In genomic region chr2:215415218-215415617, GRCh38 we compare ENCODE assay signal across 22 cellular contexts. TPM values are rescaled to one million over a fixed set of nuclear protein-coding genes. Genes with fewer than 3 reads are reported as not detected.
DNase-seq lines count a peak whose midpoint lies in the region; FAIRE-seq and TF ChIP-seq lines count a peak whose summit lies in the region.
"Had no signal": no experiment of that assay in that cellular context is flagged by ENCODE, and none has a peak within 500 bp of the region (broad histone marks: within the 10 kb centered on the region; RNA-seq: fewer than 3 reads in every experiment).

No MANE protein-coding gene starts in this region.

- H3K23ac ChIP-seq in mesenchymal stem cell (ENCODE audit: low read length in 2 of 2) = no peak overlapping the region

- TF ChIP-seq CTCF in esophagus muscularis mucosa (IDR thresholded peaks at IDR 0.05) (no peak), tibial artery (IDR thresholded peaks at IDR 0.05) (no peak)

- peak; percentile 18 for FAIRE-seq in RCC 7860 (lab: Jason Lieb, UNC)
- FAIRE-seq: GM12891, H54 had no signal

- no peak overlapping the region for H2BK5ac ChIP-seq in mesenchymal stem cell (ENCODE audit: low read depth, low read length, poor library complexity, severe bottlenecking)

- H2BK12ac ChIP-seq in mesenchymal stem cell (ENCODE audit: low read length in 2 of 2) = no peak overlapping the region

- no peak overlapping the region for H2AK5ac ChIP-seq in mesenchymal stem cell (ENCODE audit: low read length, severe bottlenecking)

- no peak overlapping the region for H4K91ac ChIP-seq in mesenchymal stem cell (ENCODE audit: low read length)

- TF ChIP-seq EP300 in esophagus muscularis mucosa (IDR thresholded peaks at IDR 0.05) = no peak

- no peak overlapping the region for H3K4me2 ChIP-seq in mesenchymal stem cell (ENCODE audit: low read length, poor library complexity, severe bottlenecking)
- H3K4me2 ChIP-seq: BLaER1 had no signal

- 64% methylated on average over 1 of the region's 1 CpG for WGBS in esophagus muscularis mucosa
- no CpG with 5 or more reads among the region's 1 CpG for WGBS in mesenchymal stem cell

- no peak overlapping the region for H3K4ac ChIP-seq in mesenchymal stem cell (ENCODE audit: low read depth in 1 of 2, low read length in 2 of 2)

- peaks cover 11 to 81% (median 40%) of the 10 kb centered on the region in 4 donors for H3K36me3 ChIP-seq in esophagus muscularis mucosa
- peaks cover 17 to 98% of the 10 kb centered on the region in 2 experiments for H3K36me3 ChIP-seq in mesenchymal stem cell (ENCODE audit: control insufficient read depth in 1 of 2, insufficient read depth in 2 of 2, low read depth in 1 of 2, low read length in 2 of 2)
- H3K36me3 ChIP-seq in tibial artery = peaks cover 39 to 75% (median 68%) of the 10 kb centered on the region in 3 donors
- H3K36me3 ChIP-seq: BLaER1, Peyer's patch had no signal

- no peak overlapping the region for H2BK120ac ChIP-seq in mesenchymal stem cell (ENCODE audit: low read depth, low read length)

- H3K9me3 ChIP-seq in esophagus muscularis mucosa (no peaks in the 10 kb centered on the region), mesenchymal stem cell (ENCODE audit: control insufficient read depth, low read length) (no peaks in the 10 kb centered on the region), tibial artery (no peaks in the 10 kb centered on the region)
- H3K9me3 ChIP-seq: BLaER1, Peyer's patch, SJSA1 had no signal

- DNase-seq in RCC 7860 (ENCODE audit: low spot score) = no peak
- no peak for DNase-seq in esophagus muscularis mucosa (ENCODE audit: extremely low spot score)
- DNase-seq in mesenchymal stem cell = no peak
- DNase-seq in tibial artery = no peak
- no peak for DNase-seq in COLO668 (lab: John Stamatoyannopoulos, UW; ENCODE audit: unreplicated experiment)
- no peak for DNase-seq in NCI-H2196 (lab: John Stamatoyannopoulos, UW; ENCODE audit: unreplicated experiment)
- DNase-seq in foreskin melanocyte = no peak
- DNase-seq: ACHN; CD4-positive, alpha-beta T cell; DMS153; KBM-7; MM.1S; NCI-H1048; NCI-H1417 treated with DMSO at 0.1 percent for 48 hours; NCI-H1930; NCI-H226; NCI-H526; Peyer's patch had no signal

- intact Hi-C loops in esophagus muscularis mucosa (cut with DNase I) (no loop called here), tibial artery (cut with DNase I; ENCODE audit: low total_unique reads) (no loop called here)

- no peak overlapping the region for H2BK15ac ChIP-seq in mesenchymal stem cell (ENCODE audit: low read depth, poor library complexity, severe bottlenecking)

- H3K4me1 ChIP-seq in esophagus muscularis mucosa (peaks cover 0 to 91% (median 71%) of the 10 kb centered on the region in 4 donors), mesenchymal stem cell (ENCODE audit: control insufficient read depth, insufficient read depth, low read depth, low read length) (peaks cover 7% of the 10 kb centered on the region), tibial artery (peaks cover 0 to 85% (median 2%) of the 10 kb centered on the region in 4 donors)
- H3K4me1 ChIP-seq: BLaER1, Peyer's patch had no signal

- no peak overlapping the region for H3K14ac ChIP-seq in mesenchymal stem cell (ENCODE audit: low read length in 2 of 2)

- TF ChIP-seq POLR2A in esophagus muscularis mucosa (IDR thresholded peaks at IDR 0.05; ENCODE audit: low read depth) = no peak

- H3K27me3 ChIP-seq in esophagus muscularis mucosa (no peaks in the 10 kb centered on the region), mesenchymal stem cell (ENCODE audit: control insufficient read depth in 1 of 2, insufficient read depth in 1 of 2, low read length in 2 of 2) (no peaks in the 10 kb centered on the region), tibial artery (no peaks in the 10 kb centered on the region)
- H3K27me3 ChIP-seq: BLaER1, Peyer's patch, SJSA1 had no signal

- peak overlapping the region; percentile 83 for H3K9ac ChIP-seq in mesenchymal stem cell (ENCODE audit: low read length)
- H3K9ac ChIP-seq: BLaER1 had no signal

- H3K27ac ChIP-seq in esophagus muscularis mucosa (replicated peaks in 1 of 4) (peak overlapping the region; percentile 42 to 81 (median 68)), mesenchymal stem cell (ENCODE audit: low read length, poor library complexity, severe bottlenecking) (no peak overlapping the region), tibial artery (peak overlapping the region; percentile 38 to 64)
- H3K27ac ChIP-seq: BLaER1, Peyer's patch, SJSA1 had no signal

- H3K79me1 ChIP-seq in mesenchymal stem cell (replicated peaks; ENCODE audit: low read length, poor library complexity, severe bottlenecking) = no peaks in the 10 kb centered on the region

- no peak overlapping the region for H3K18ac ChIP-seq in mesenchymal stem cell (ENCODE audit: low read depth in 1 of 2, low read length in 2 of 2)

- H3K4me3 ChIP-seq in esophagus muscularis mucosa (no peak overlapping the region), mesenchymal stem cell (ENCODE audit: insufficient read depth in 1 of 2, low read depth in 1 of 2, low read length in 2 of 2) (no peak overlapping the region), tibial artery (no peak overlapping the region)
- H3K4me3 ChIP-seq: BLaER1, Peyer's patch, SJSA1 had no signal

- no peak overlapping the region for H4K8ac ChIP-seq in mesenchymal stem cell (ENCODE audit: low read length)

- H2AFZ ChIP-seq in mesenchymal stem cell (ENCODE audit: low read depth, low read length) = no peak overlapping the region

RNA-seq across cellular contexts. Expression of gene FN1, which starts 20.6 kb away (rescaled TPM):
- 1,000 to 10,000 TPM; 2,256 to 4,873 (median 2,950) TPM for total RNA-seq in esophagus muscularis mucosa
- 1,493 TPM for polyA plus RNA-seq in mesenchymal stem cell (2013, experiment 1 of 2)
- polyA plus RNA-seq in mesenchymal stem cell (2013, experiment 2 of 2) = 1,327 TPM
